In genomic region chr11:73649206-73649605, GRCh38 we compare ENCODE assay signal across 21 cellular contexts. TPM values are rescaled to one million over a fixed set of nuclear protein-coding genes. Genes with fewer than 3 reads are reported as not detected.
DNase-seq lines count a peak whose midpoint lies in the region; ATAC-seq and TF ChIP-seq lines count a peak whose summit lies in the region.
"Had no signal": no experiment of that assay in that cellular context is flagged by ENCODE, and none has a peak within 500 bp of the region (broad histone marks: within the 10 kb centered on the region; RNA-seq: fewer than 3 reads in every experiment).

No MANE protein-coding gene starts in this region.

- H3K4me3 Mint-ChIP-seq in WTC11: 0 out of 2 replicates have a peak overlapping the region, but pooled peaks have one; percentile 32
- H3K4me3 Mint-ChIP-seq: activated CD4-positive, alpha-beta T cell treated with anti-CD3 and anti-CD28 coated beads, Interleukin-2, amount 10 ng/mL, durations not matched to agents 7 days and 5 days; activated CD8-positive, alpha-beta memory T cell treated with anti-CD3 and anti-CD28 coated beads, Interleukin-2, amount 10 ng/mL, durations not matched to agents 7 days and 5 days; activated T-cell treated with anti-CD3 and anti-CD28 coated beads, Interleukin-2, amount 50 U/mL, for 72 hours had no signal

- peaks cover 45% of the 10 kb centered on the region for H3K4me1 Mint-ChIP-seq in WTC11

- POLR2A ChIA-PET in WTC11 (lab: Charles Lee): no interaction called here

- H3K27ac ChIP-seq in substantia nigra (ENCODE audit: low read depth, low read length, poor library complexity, severe bottlenecking): peak overlapping the region; percentile 97
- H3K27ac ChIP-seq: 22Rv1, VCaP had no signal

- peaks cover 96% of the 10 kb centered on the region for H3K27me3 Mint-ChIP-seq in WTC11 (ENCODE audit: low read depth)
- H3K27me3 Mint-ChIP-seq: activated CD4-positive, alpha-beta T cell treated with anti-CD3 and anti-CD28 coated beads, Interleukin-2, amount 10 ng/mL, durations not matched to agents 7 days and 5 days had no signal

- TF ChIP-seq CTCF in WTC11 (IDR thresholded peaks at IDR 0.05): no peak
- no peak for TF ChIP-seq CTCF in foreskin fibroblast (IDR thresholded peaks at IDR 0.05; ENCODE audit: low read depth, low read length)

- H3K9me3 Mint-ChIP-seq in WTC11: no peaks in the 10 kb centered on the region
- H3K9me3 Mint-ChIP-seq: activated CD4-positive, alpha-beta T cell treated with anti-CD3 and anti-CD28 coated beads, Interleukin-2, amount 10 ng/mL, durations not matched to agents 7 days and 5 days; activated T-cell treated with anti-CD3 and anti-CD28 coated beads, Interleukin-2, amount 50 U/mL, for 72 hours; immature natural killer cell had no signal

- peak; percentile 61 for DNase-seq in NCI-H82 (lab: John Stamatoyannopoulos, UW)
- no peak for DNase-seq in NCI-H82 treated with DMSO at 0.1 percent for 48 hours (lab: John Stamatoyannopoulos, UW; ENCODE audit: unreplicated experiment)
- no peak for DNase-seq in WTC11 (ENCODE audit: low spot score)
- peak; percentile 61 for DNase-seq in midbrain (lab: John Stamatoyannopoulos, UW)
- DNase-seq in substantia nigra (lab: John Stamatoyannopoulos, UW): peak in 4 of 49 donors; percentile 17 to 61 (median 40)
- DNase-seq in ecto neural progenitor cell (ENCODE audit: low spot score): no peak
- no peak for DNase-seq in NOMO-1 treated with DMSO at 0.1 percent for 48 hours (lab: John Stamatoyannopoulos, UW; ENCODE audit: unreplicated experiment)
- no peak for DNase-seq in foreskin fibroblast
- DNase-seq: activated CD4-positive, alpha-beta T cell treated with anti-CD3 and anti-CD28 coated beads, Interleukin-2, amount 10 ng/mL, durations not matched to agents 7 days and 5 days; activated CD8-positive, alpha-beta memory T cell treated with anti-CD3 and anti-CD28 coated beads, Interleukin-2, amount 10 ng/mL, durations not matched to agents 7 days and 5 days; activated naive CD4-positive, alpha-beta T cell treated with Interleukin-2 at 50 U/mL for 16 hours; activated T-cell treated with anti-CD3 and anti-CD28 coated beads, Interleukin-2, amount 50 U/mL, for 72 hours; immature natural killer cell; IMR-90; mesenchymal stem cell; NCI-H1694; NK-92 treated with Interleukin-12 subunit alpha and Interleukin-12 subunit beta, amount 100 ng/mL, for 24 hours; Right ventricle myocardium superior had no signal

- no peaks in the 10 kb centered on the region for H3K36me3 Mint-ChIP-seq in WTC11
- H3K36me3 Mint-ChIP-seq: activated CD8-positive, alpha-beta memory T cell treated with anti-CD3 and anti-CD28 coated beads, Interleukin-2, amount 10 ng/mL, durations not matched to agents 7 days and 5 days; immature natural killer cell had no signal

- no peak for ATAC-seq in WTC11
- ATAC-seq: activated CD8-positive, alpha-beta memory T cell treated with anti-CD3 and anti-CD28 coated beads, Interleukin-2, amount 10 ng/mL, durations not matched to agents 7 days and 5 days; activated T-cell treated with anti-CD3 and anti-CD28 coated beads, Interleukin-2, amount 50 U/mL, for 72 hours; left lobe of liver had no signal

- CTCF ChIA-PET in WTC11 (lab: Charles Lee): interaction anchor here (1.2 to 8.9 kb wide), 4 partner anchors 12 to 298 kb away, joined by 3 to 104 read pairs (median 50); no protein-coding TSS in a partner anchor

- H3K4me3 ChIP-seq in foreskin fibroblast (ENCODE audit: low read depth in 1 of 2, low read length in 2 of 2): no peak overlapping the region

- H3K27ac Mint-ChIP-seq in WTC11: no peak overlapping the region
- H3K27ac Mint-ChIP-seq: activated CD8-positive, alpha-beta memory T cell treated with anti-CD3 and anti-CD28 coated beads, Interleukin-2, amount 10 ng/mL, durations not matched to agents 7 days and 5 days; activated T-cell treated with anti-CD3 and anti-CD28 coated beads, Interleukin-2, amount 50 U/mL, for 72 hours had no signal

TF ChIP-seq in WTC11, 78 proteins besides CTCF, POLR2A, EP300 and RAD21 (continues in another document):
- TF ChIP-seq SMAD3 (CRISPR knock-in tag; IDR thresholded peaks at IDR 0.05; ENCODE audit: borderline replicate concordance) (no peak), SP1 (CRISPR knock-in tag; conservative IDR thresholded peaks at IDR 0.05) (no peak), ZNF232 (CRISPR knock-in tag; IDR thresholded peaks at IDR 0.05) (no peak), TEAD4 (CRISPR knock-in tag; IDR thresholded peaks at IDR 0.05) (no peak), ZSCAN18 (CRISPR knock-in tag; IDR thresholded peaks at IDR 0.05) (no peak), STAT6 (CRISPR knock-in tag; conservative IDR thresholded peaks at IDR 0.05; ENCODE audit: low read depth) (no peak), E2F1 (CRISPR knock-in tag; IDR thresholded peaks at IDR 0.05) (no peak), CBFB (CRISPR knock-in tag; IDR thresholded peaks at IDR 0.05; ENCODE audit: low read depth) (no peak), ZNF138 (CRISPR knock-in tag; conservative IDR thresholded peaks at IDR 0.05) (no peak), ZNF263 (CRISPR knock-in tag; IDR thresholded peaks at IDR 0.05; ENCODE audit: low read depth) (no peak), ZNF219 (CRISPR knock-in tag; IDR thresholded peaks at IDR 0.05; ENCODE audit: borderline replicate concordance) (no peak), MAX (CRISPR knock-in tag; IDR thresholded peaks at IDR 0.05) (no peak), JUN (CRISPR knock-in tag; IDR thresholded peaks at IDR 0.05) (no peak), RORB (CRISPR knock-in tag; IDR thresholded peaks at IDR 0.05) (no peak), FOXK1 (CRISPR knock-in tag; IDR thresholded peaks at IDR 0.05) (no peak), ZMAT4 (CRISPR knock-in tag; IDR thresholded peaks at IDR 0.05) (no peak), NR3C1 (CRISPR knock-in tag; conservative IDR thresholded peaks at IDR 0.05; ENCODE audit: low read depth) (no peak), NR2C2 (CRISPR knock-in tag; IDR thresholded peaks at IDR 0.05) (no peak)

RNA-seq across cellular contexts. Expression of gene PLEKHB1, which starts 2.8 kb away (rescaled TPM):
- 11.4 to 15.8 TPM (median 12.0 TPM) in 3 replicates for total RNA-seq in WTC11 (2021)

RNA-seq across cellular contexts. Expression of gene FAM168A, which starts 51.3 kb away (rescaled TPM):
- 23.6 to 25.9 TPM (median 24.2 TPM) in 3 replicates for total RNA-seq in WTC11 (2021)

Comparison
In these comparisons a context has a peak if more than half of its experiments do, and no peak if none do; other contexts are left out.
1. DNase-seq: peak in NCI-H82 (single experiment) and midbrain (single experiment); none in NCI-H82 treated with DMSO at 0.1 percent for 48 hours (single experiment), WTC11 (single experiment), ecto neural progenitor cell (single experiment), NOMO-1 treated with DMSO at 0.1 percent for 48 hours (single experiment) and foreskin fibroblast (0 of 2).